8 cellular contexts compared by ENCODE assay signal in the genomic region with DNA sequence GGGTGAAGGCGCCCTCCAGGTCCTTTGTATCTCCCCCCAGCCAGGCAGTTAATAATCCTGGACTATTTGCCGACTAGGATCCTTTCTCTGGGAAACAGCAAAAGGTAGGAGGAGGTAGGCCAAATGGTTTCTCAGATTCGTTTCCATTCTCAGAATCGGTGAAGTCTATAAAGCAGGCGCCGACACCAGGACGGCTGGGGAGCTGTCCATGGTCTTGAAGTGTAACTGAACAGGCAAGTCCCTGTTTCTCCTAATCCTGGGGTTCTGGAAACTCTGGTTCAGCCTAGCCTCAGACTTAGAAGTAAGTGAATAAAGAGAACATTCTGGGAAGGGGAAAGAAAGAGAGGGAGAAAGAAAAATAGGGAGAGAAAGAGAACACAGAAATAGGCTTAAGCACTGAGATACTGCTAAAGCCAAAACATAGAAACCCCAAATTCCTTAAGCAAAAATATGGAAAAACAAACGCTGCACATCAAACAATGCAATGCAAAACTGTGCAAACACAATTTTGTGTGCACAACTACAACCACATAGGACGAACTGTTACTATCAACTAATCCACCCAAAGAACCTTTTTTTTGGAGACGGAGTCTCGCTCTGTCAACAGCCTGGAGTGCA. TPM values are rescaled to one million over a fixed set of nuclear protein-coding genes. Genes with fewer than 3 reads are reported as not detected.
DNase-seq lines count a peak whose midpoint lies in the region; ATAC-seq and TF ChIP-seq lines count a peak whose summit lies in the region.

No MANE protein-coding gene starts in this region.

- no peaks in the 10 kb centered on the region for H3K36me3 ChIP-seq in stomach

- ATAC-seq in activated CD8-positive, alpha-beta T cell treated with anti-CD3 and anti-CD28 coated beads for 36 hours = no peak
- ATAC-seq in HG03196 (IDR thresholded peaks at IDR 0.05; ENCODE audit: unreplicated experiment) = no peak

- intact Hi-C loops in activated CD8-positive, alpha-beta T cell treated with anti-CD3 and anti-CD28 coated beads for 36 hours (cut with micrococcal nuclease) = no loop called here
- intact Hi-C loops in stomach (cut with DNase I; ENCODE audit: low total_unique reads) = no loop called here

- 24 to 29% (median 27%) methylated on average over 11 of the region's 11 CpGs for WGBS in stomach, 5 donors

- CTCF ChIA-PET in activated CD8-positive, alpha-beta T cell treated with anti-CD3 and anti-CD28 coated beads for 36 hours (lab: Charles Lee) = no interaction called here

- DNase-seq in ACHN (peak; percentile 72), HUDEP-2 (lab: John Stamatoyannopoulos, UW; ENCODE audit: unreplicated experiment in 76 of 76) (peak in 46 of 76 experiments; percentile 3 to 56 (median 34)), iPS-NIHi11 (ENCODE audit: low spot score) (peak; percentile 80), stomach (peak; percentile 64), NCI-H2081 treated with DMSO at 0.1 percent for 48 hours (lab: John Stamatoyannopoulos, UW) (no peak), NCI-H345 (lab: John Stamatoyannopoulos, UW) (no peak)
- peak; percentile 64 for DNase-seq in activated CD8-positive, alpha-beta T cell treated with anti-CD3 and anti-CD28 coated beads for 36 hours

- no peaks in the 10 kb centered on the region for H3K4me1 ChIP-seq in stomach

- peaks cover 3% of the 10 kb centered on the region for H3K9me3 Mint-ChIP-seq in activated CD8-positive, alpha-beta T cell treated with anti-CD3 and anti-CD28 coated beads for 36 hours

- no peak for TF ChIP-seq CTCF in activated CD8-positive, alpha-beta T cell treated with anti-CD3 and anti-CD28 coated beads for 36 hours (IDR thresholded peaks at IDR 0.05)
- TF ChIP-seq CTCF in stomach (IDR thresholded peaks at IDR 0.05) = no peak

- no peaks in the 10 kb centered on the region for H3K36me3 Mint-ChIP-seq in activated CD8-positive, alpha-beta T cell treated with anti-CD3 and anti-CD28 coated beads for 36 hours (ENCODE audit: low read depth)

- no peak for TF ChIP-seq EP300 in stomach (IDR thresholded peaks at IDR 0.05)

- H3K4me1 Mint-ChIP-seq in activated CD8-positive, alpha-beta T cell treated with anti-CD3 and anti-CD28 coated beads for 36 hours (ENCODE audit: low read depth) = peaks cover 3% of the 10 kb centered on the region

- POLR2A ChIA-PET in activated CD8-positive, alpha-beta T cell treated with anti-CD3 and anti-CD28 coated beads for 36 hours (lab: Charles Lee) = no interaction called here

- peaks cover 0 to 57% (median 0%) of the 10 kb centered on the region in 3 donors for H3K27me3 ChIP-seq in stomach

- no peak overlapping the region for H3K27ac Mint-ChIP-seq in activated CD8-positive, alpha-beta T cell treated with anti-CD3 and anti-CD28 coated beads for 36 hours

- no peak overlapping the region for H3K4me3 ChIP-seq in stomach

- no peak overlapping the region for H3K27ac ChIP-seq in stomach

- H3K4me3 Mint-ChIP-seq in activated CD8-positive, alpha-beta T cell treated with anti-CD3 and anti-CD28 coated beads for 36 hours = no peak overlapping the region

- H3K27me3 Mint-ChIP-seq in activated CD8-positive, alpha-beta T cell treated with anti-CD3 and anti-CD28 coated beads for 36 hours = peaks cover 39% of the 10 kb centered on the region

- H3K9me3 ChIP-seq in stomach = no peaks in the 10 kb centered on the region

- in situ Hi-C loops in ACHN (cut with HindIII; ENCODE audit: low pct_ligation_motif_present, low pct_unique_long_range_greater_than_20kb, low sequenced_read_pairs) = no loop called here

- TF ChIP-seq POLR2A in stomach (IDR thresholded peaks at IDR 0.05) = no peak

RNA-seq across cellular contexts. Expression of gene INA, which starts 11.1 kb away (rescaled TPM):
- under 1 TPM; 0.25 to 0.27 TPM for total RNA-seq in activated CD8-positive, alpha-beta T cell treated with anti-CD3 and anti-CD28 coated beads for 36 hours
- 1 to 10 TPM in 1 of 5 donors, under 1 TPM in 2, not detected in 2; 0.29 to 1.8 (median 0.72) TPM for total RNA-seq in stomach
- polyA plus RNA-seq in stomach = 1 to 10 TPM in 2 of 3 donors, under 1 TPM in 1; 0.92 to 1.4 (median 1.2) TPM

RNA-seq across cellular contexts. Expression of gene RPEL1, which starts 20.1 kb away (rescaled TPM):
- total RNA-seq in activated CD8-positive, alpha-beta T cell treated with anti-CD3 and anti-CD28 coated beads for 36 hours = not detected
- not detected for total RNA-seq in stomach
- not detected for polyA plus RNA-seq in stomach

Comparison
In these comparisons a context has a peak if more than half of its experiments do, and no peak if none do; other contexts are left out.
1. DNase-seq: peak in ACHN (single experiment), HUDEP-2 (46 of 76), activated CD8-positive, alpha-beta T cell treated with anti-CD3 and anti-CD28 coated beads for 36 hours (single experiment), iPS-NIHi11 (single experiment) and stomach (single experiment); none in NCI-H2081 treated with DMSO at 0.1 percent for 48 hours (single experiment) and NCI-H345 (single experiment).